Comparison of ENCODE assay signal across 8 cellular contexts in genomic region chrX:11558972-11559371, GRCh38.
DNase-seq lines count a peak whose midpoint lies in the region; ATAC-seq and TF ChIP-seq lines count a peak whose summit lies in the region.

No MANE protein-coding gene starts in this region.

- no peak overlapping the region for H3K9ac ChIP-seq in mesendoderm (ENCODE audit: low read length)

- H2BK5ac ChIP-seq in mesendoderm (ENCODE audit: low read length): no peak overlapping the region

- ATAC-seq in GM19035 (IDR thresholded peaks at IDR 0.05; ENCODE audit: unreplicated experiment): no peak

- H3K27ac ChIP-seq in PC-9 (no peak overlapping the region), mesendoderm (ENCODE audit: low read depth, low read length) (no peak overlapping the region)

- WGBS in mesendoderm (ENCODE audit: extremely low coverage, insufficient coverage, low lambda C conversion rate): no CpG with 5 or more reads among the region's 4 CpGs

- H4K5ac ChIP-seq in mesendoderm (ENCODE audit: low read length): no peak overlapping the region

- no peak overlapping the region for H3K56ac ChIP-seq in mesendoderm (ENCODE audit: low read length)

- no peak overlapping the region for H2AK5ac ChIP-seq in mesendoderm (ENCODE audit: low read length)

- H3F3A ChIP-seq in PC-9 (ENCODE audit: insufficient read depth, low read depth): no peaks in the 10 kb centered on the region

- no peak overlapping the region for H2BK15ac ChIP-seq in mesendoderm (replicated peaks; ENCODE audit: low read depth)

- H3K4me3 ChIP-seq in PC-9 (no peak overlapping the region), mesendoderm (ENCODE audit: low read length) (no peak overlapping the region)

- intact Hi-C loops in PC-9 (cut with micrococcal nuclease; ENCODE audit: unreplicated experiment): no loop called here

- H3K18ac ChIP-seq in mesendoderm (ENCODE audit: low read length): no peak overlapping the region

- H3K4me2 ChIP-seq in PC-9 (no peak overlapping the region), mesendoderm (ENCODE audit: low read length) (no peak overlapping the region)

- no TSS peak for BruUV-seq in PC-9 (replicated peaks; lab: Mats Ljungman, UMichigan)

- H3K79me1 ChIP-seq in mesendoderm (ENCODE audit: low read length): no peaks in the 10 kb centered on the region

- peak; percentile 1 for DNase-seq in SIG-M5 treated with dmso at 0.1 percent for 504 hours (lab: John Stamatoyannopoulos, UW; ENCODE audit: unreplicated experiment)
- DNase-seq in SIG-M5 (lab: John Stamatoyannopoulos, UW): no peak
- DNase-seq in PC-9: peak; percentile 4 to 37
- peak; percentile 5 for DNase-seq in activated gamma-delta T cell treated with anti-CD3 and anti-CD28 coated beads, Interleukin-2, amount 50 U/mL, for 16 hours (ENCODE audit: low read depth)
- DNase-seq in mesendoderm: peak; percentile 60
- no peak for DNase-seq in islet precursor cell
- no peak for DNase-seq in GM03348 (ENCODE audit: low spot score)

- no peaks in the 10 kb centered on the region for H4K20me1 ChIP-seq in PC-9 (ENCODE audit: insufficient read depth)

- H4K8ac ChIP-seq in mesendoderm (ENCODE audit: low read depth, low read length): no peak overlapping the region

- H3K4me1 ChIP-seq in PC-9 (replicated peaks; ENCODE audit: insufficient read depth): no peaks in the 10 kb centered on the region
- H3K4me1 ChIP-seq in mesendoderm (ENCODE audit: control insufficient read depth, low read depth, low read length): no peaks in the 10 kb centered on the region

- H3K27me3 ChIP-seq in PC-9 (ENCODE audit: insufficient read depth, low read depth): no peaks in the 10 kb centered on the region
- no peaks in the 10 kb centered on the region for H3K27me3 ChIP-seq in mesendoderm (ENCODE audit: insufficient read depth, low read length, poor library complexity)

- H3K9me3 ChIP-seq in PC-9 (ENCODE audit: insufficient read depth, low read depth): no peaks in the 10 kb centered on the region

- no peak overlapping the region for H3K4ac ChIP-seq in mesendoderm (ENCODE audit: low read depth, low read length)

- no peak overlapping the region for H2AFZ ChIP-seq in PC-9

- CTCF ChIA-PET in PC-9 (lab: Charles Lee): no interaction called here

- POLR2A ChIA-PET in PC-9 (lab: Charles Lee; ENCODE audit: unreplicated experiment): no interaction called here

- TF ChIP-seq CTCF in PC-9 (conservative IDR thresholded peaks at IDR 0.05): peak; percentile 32; the same call in 1 of the 2 replicates

- no peak overlapping the region for H2BK120ac ChIP-seq in mesendoderm (ENCODE audit: low read depth, low read length)

- H3K36me3 ChIP-seq in PC-9 (ENCODE audit: low read depth): no peaks in the 10 kb centered on the region
- H3K36me3 ChIP-seq in mesendoderm (ENCODE audit: control insufficient read depth, insufficient read depth, low read length): no peaks in the 10 kb centered on the region

- H3K23ac ChIP-seq in mesendoderm (ENCODE audit: low read length): no peak overlapping the region

- H3K79me2 ChIP-seq in PC-9 (ENCODE audit: low read depth) (no peaks in the 10 kb centered on the region), mesendoderm (ENCODE audit: control insufficient read depth, insufficient read depth, low read length) (no peaks in the 10 kb centered on the region)

- no peaks in the 10 kb centered on the region for H3K9me2 ChIP-seq in PC-9 (ENCODE audit: insufficient read depth)

Comparison
In these comparisons a context has a peak if more than half of its experiments do, and no peak if none do; other contexts are left out.
1. DNase-seq: peak in SIG-M5 treated with dmso at 0.1 percent for 504 hours (single experiment), PC-9 (2 of 2), activated gamma-delta T cell treated with anti-CD3 and anti-CD28 coated beads, Interleukin-2, amount 50 U/mL, for 16 hours (single experiment) and mesendoderm (single experiment); none in SIG-M5 (single experiment), islet precursor cell (single experiment) and GM03348 (single experiment).